Comparison of ENCODE assay signal across 8 cellular contexts in genomic region chr2:202376460-202377307, GRCh38. TPM values are rescaled to one million over a fixed set of nuclear protein-coding genes. Genes with fewer than 3 reads are reported as not detected.
DNase-seq lines count a peak whose midpoint lies in the region; ATAC-seq and TF ChIP-seq lines count a peak whose summit lies in the region.

No MANE protein-coding gene starts in this region.

- peak; percentile 20 for DNase-seq in AG08396 (ENCODE audit: low spot score)
- DNase-seq in SK-N-MC (ENCODE audit: low read depth, low spot score): no peak
- peak; percentile 49 for DNase-seq in amniotic epithelial cell (ENCODE audit: low read depth)
- DNase-seq in right cardiac atrium: peak; percentile 39 to 75 (median 75)
- peak; percentile 45 to 63 for DNase-seq in psoas muscle

- H3K27ac ChIP-seq in SK-N-MC (peak overlapping the region; percentile 92), right cardiac atrium (ENCODE audit: low read length) (peak overlapping the region; percentile 82), psoas muscle (peak overlapping the region; percentile 90)

- intact Hi-C loops in right cardiac atrium (cut with DNase I): loop anchor here in 1 of 4 donors (10.0 kb wide), 2 partner anchors 78 to 102 kb away; no protein-coding TSS in a partner anchor
- intact Hi-C loops in psoas muscle (cut with DNase I): loop anchor here in 1 of 2 donors (5.0 kb wide), 3 partner anchors 59 to 519 kb away; no protein-coding TSS in a partner anchor

- no peak for TF ChIP-seq CTCF in psoas muscle (IDR thresholded peaks at IDR 0.05)

- H3K4me3 ChIP-seq in SK-N-MC (peak overlapping the region; percentile 83), right cardiac atrium (ENCODE audit: low read length) (peak overlapping the region; percentile 95), psoas muscle (peak overlapping the region; percentile 77)

- WGBS in right cardiac atrium: under 1% methylated on average over 78 of the region's 78 CpGs
- 0% methylated on average over 64 to 78 of the region's 78 CpGs for WGBS in psoas muscle, 3 donors

- H3K9ac ChIP-seq in SK-N-MC (ENCODE audit: insufficient read length): peak overlapping the region; percentile 72

- ATAC-seq in GM19025 (IDR thresholded peaks at IDR 0.05; ENCODE audit: low read depth, unreplicated experiment) (peak; percentile 11), HG03280 (IDR thresholded peaks at IDR 0.05; ENCODE audit: unreplicated experiment) (peak; percentile 28), right cardiac atrium (peak; percentile 17 to 33), psoas muscle (peak; percentile 32 to 51 (median 43)), GM18858 (IDR thresholded peaks at IDR 0.05; ENCODE audit: unreplicated experiment) (no peak)

- H3K4me1 ChIP-seq in right cardiac atrium (ENCODE audit: control insufficient read depth, insufficient read depth, low read length) (peaks cover 4% of the 10 kb centered on the region), psoas muscle (peaks cover 17% of the 10 kb centered on the region)

- H3K9me3 ChIP-seq in SK-N-MC (ENCODE audit: low read depth, low read length) (no peaks in the 10 kb centered on the region), right cardiac atrium (ENCODE audit: control insufficient read depth, low read length) (no peaks in the 10 kb centered on the region), psoas muscle (no peaks in the 10 kb centered on the region)

- H3K27me3 ChIP-seq in right cardiac atrium (ENCODE audit: control insufficient read depth, insufficient read depth) (no peaks in the 10 kb centered on the region), psoas muscle (ENCODE audit: insufficient read depth in 3 of 3, low read length in 2 of 3) (no peaks in the 10 kb centered on the region)

- H3K36me3 ChIP-seq in SK-N-MC (ENCODE audit: insufficient read depth, low read length): no peaks in the 10 kb centered on the region
- no peaks in the 10 kb centered on the region for H3K36me3 ChIP-seq in psoas muscle (ENCODE audit: insufficient read depth in 1 of 2, low read depth in 1 of 2)

RNA-seq across cellular contexts. Expression of gene BMPR2, which starts 0.6 kb away (rescaled TPM):
- total RNA-seq in right cardiac atrium: 10 to 100 TPM; 50.9 to 64.7 (median 55.6) TPM
- polyA plus RNA-seq in right cardiac atrium: 14.9 TPM
- 10 to 100 TPM; 21.3 to 43.2 (median 34.4) TPM for total RNA-seq in psoas muscle
- polyA plus RNA-seq in psoas muscle: 1 to 10 TPM; 3.9 to 9.2 (median 4.6) TPM
